In genomic region chr14:73058224-73058922, GRCh38 we compare ENCODE assay signal across 8 cellular contexts. TPM values are rescaled to one million over a fixed set of nuclear protein-coding genes. Genes with fewer than 3 reads are reported as not detected.
A peak's percentile ranks its signal among the peaks of the same experiment; 100 is the strongest.
DNase-seq lines count a peak whose midpoint lies in the region; TF ChIP-seq lines count a peak whose summit lies in the region.

TSS of gene RBM25 (plus strand) at chr14:73058534. CDS start at chr14:73071642, 13,108 bp downstream.

- TF ChIP-seq CTCF in DOHH2 (IDR thresholded peaks at IDR 0.05; ENCODE audit: low read depth, low read length, poor library complexity, severe bottlenecking): no peak
- TF ChIP-seq CTCF in Peyer's patch (IDR thresholded peaks at IDR 0.05): no peak
- TF ChIP-seq CTCF in esophagus muscularis mucosa (IDR thresholded peaks at IDR 0.05): peak in 1 of 3 experiments; percentile 14

- H3K4me2 ChIP-seq in DOHH2 (ENCODE audit: low read length): peak within 1 kb of the TSS; percentile 92
- H3K4me2 ChIP-seq in GM23248 (ENCODE audit: unreplicated experiment): peak within 1 kb of the TSS; percentile 95
- H3K4me2 ChIP-seq in Karpas-422 (ENCODE audit: low read depth, low read length, poor library complexity, severe bottlenecking): peak within 1 kb of the TSS; percentile 86

- H3K79me2 ChIP-seq in DOHH2 (ENCODE audit: control insufficient read depth, low read length) (peaks cover 60% of the 10 kb centered on the region), GM23248 (ENCODE audit: insufficient read depth) (peaks cover 47% of the 10 kb centered on the region), Karpas-422 (ENCODE audit: low read length) (peaks cover 50% of the 10 kb centered on the region)

- H3K4me1 ChIP-seq in DOHH2 (ENCODE audit: control insufficient read depth, low read length): peaks cover 39% of the 10 kb centered on the region
- peaks cover 20% of the 10 kb centered on the region for H3K4me1 ChIP-seq in GM23248 (ENCODE audit: insufficient read depth)
- peaks cover 33% of the 10 kb centered on the region for H3K4me1 ChIP-seq in Karpas-422 (ENCODE audit: low read length)
- peaks cover 0 to 27% (median 5%) of the 10 kb centered on the region in 4 donors for H3K4me1 ChIP-seq in Peyer's patch
- peaks cover 43 to 51% (median 48%) of the 10 kb centered on the region in 4 donors for H3K4me1 ChIP-seq in esophagus muscularis mucosa
- H3K4me1 ChIP-seq in muscle layer of colon (ENCODE audit: insufficient read depth, low read length): peaks cover 31% of the 10 kb centered on the region

- H3K9me2 ChIP-seq in DOHH2 (replicated peaks; ENCODE audit: control insufficient read depth, low read length): no peaks in the 10 kb centered on the region
- no peaks in the 10 kb centered on the region for H3K9me2 ChIP-seq in GM23248 (ENCODE audit: insufficient read depth)
- H3K9me2 ChIP-seq in Karpas-422 (replicated peaks; ENCODE audit: insufficient read depth, low read length): no peaks in the 10 kb centered on the region

- peak; percentile 99 for DNase-seq in GM23248
- DNase-seq in Karpas-422: peak; percentile 100
- DNase-seq in Peyer's patch: peak; percentile 94 to 98 (median 96)
- DNase-seq in activated T-cell treated with anti-CD3 and anti-CD28 coated beads, Interleukin-2, amount 50 U/mL, for 48 hours: peak; percentile 95 to 96
- peak; percentile 99 for DNase-seq in esophagus muscularis mucosa (ENCODE audit: extremely low spot score)
- DNase-seq in stimulated activated CD8-positive, alpha-beta memory T cell treated with anti-CD3 and anti-CD28 coated beads, Interleukin-7, amount 100 ng/mL, for 24 hours (ENCODE audit: low read depth): peak; percentile 90

- H3K27me3 ChIP-seq in DOHH2 (ENCODE audit: control insufficient read depth, low read length) (no peaks in the 10 kb centered on the region), GM23248 (replicated peaks; ENCODE audit: insufficient read depth) (no peaks in the 10 kb centered on the region), Karpas-422 (ENCODE audit: low read length) (no peaks in the 10 kb centered on the region), Peyer's patch (no peaks in the 10 kb centered on the region), esophagus muscularis mucosa (no peaks in the 10 kb centered on the region), muscle layer of colon (ENCODE audit: control insufficient read depth in 1 of 2, insufficient read depth in 2 of 2, low read length in 2 of 2) (no peaks in the 10 kb centered on the region)

- H4K20me1 ChIP-seq in DOHH2 (ENCODE audit: control insufficient read depth, insufficient read depth, low read depth, low read length): peaks cover 27% of the 10 kb centered on the region; the same call in 1 of the 2 replicates
- peaks cover 23% of the 10 kb centered on the region; the same call in 1 of the 2 replicates for H4K20me1 ChIP-seq in GM23248 (ENCODE audit: insufficient read depth)
- H4K20me1 ChIP-seq in Karpas-422 (ENCODE audit: insufficient read depth, low read depth, low read length): peaks cover 38% of the 10 kb centered on the region

- H2AFZ ChIP-seq in GM23248: peak within 1 kb of the TSS; percentile 98
- peak within 1 kb of the TSS; percentile 59 for H2AFZ ChIP-seq in Karpas-422 (ENCODE audit: low read length)

- H3K27ac ChIP-seq in DOHH2 (ENCODE audit: low read depth, low read length): peak within 1 kb of the TSS; percentile 77
- H3K27ac ChIP-seq in GM23248: peak within 1 kb of the TSS; percentile 94
- peak within 1 kb of the TSS; percentile 77 for H3K27ac ChIP-seq in Karpas-422 (ENCODE audit: low read length)
- peak within 1 kb of the TSS; percentile 86 to 95 (median 92) for H3K27ac ChIP-seq in Peyer's patch
- H3K27ac ChIP-seq in esophagus muscularis mucosa (replicated peaks in 1 of 4): peak within 1 kb of the TSS; percentile 92 to 97 (median 94)
- H3K27ac ChIP-seq in muscle layer of colon (ENCODE audit: low read depth, low read length): peak within 1 kb of the TSS; percentile 89

- intact Hi-C loops in esophagus muscularis mucosa (cut with DNase I): loop anchor here (2.0 kb wide), 1 partner anchor 32 kb away; the partner anchor contains the start of gene ZFYVE1

- peak within 1 kb of the TSS; percentile 98 for H3K9ac ChIP-seq in GM23248
- peak within 1 kb of the TSS; percentile 84 for H3K9ac ChIP-seq in Karpas-422 (ENCODE audit: low read length)
- H3K9ac ChIP-seq in muscle layer of colon (ENCODE audit: low read length): peak within 1 kb of the TSS; percentile 100

- no peaks in the 10 kb centered on the region for H3K9me3 ChIP-seq in DOHH2 (ENCODE audit: control insufficient read depth, insufficient read depth, low read length)
- H3K9me3 ChIP-seq in GM23248 (ENCODE audit: low read depth): no peaks in the 10 kb centered on the region
- no peaks in the 10 kb centered on the region for H3K9me3 ChIP-seq in Karpas-422 (ENCODE audit: low read length)
- no peaks in the 10 kb centered on the region for H3K9me3 ChIP-seq in Peyer's patch
- H3K9me3 ChIP-seq in esophagus muscularis mucosa: no peaks in the 10 kb centered on the region
- no peaks in the 10 kb centered on the region for H3K9me3 ChIP-seq in muscle layer of colon (ENCODE audit: low read length)

- peak within 1 kb of the TSS; percentile 98 for H3K4me3 ChIP-seq in DOHH2 (ENCODE audit: low read length)
- peak within 1 kb of the TSS; percentile 90 for H3K4me3 ChIP-seq in GM23248
- H3K4me3 ChIP-seq in Karpas-422 (ENCODE audit: low read length): peak within 1 kb of the TSS; percentile 78
- peak within 1 kb of the TSS; percentile 58 to 88 (median 70) for H3K4me3 ChIP-seq in Peyer's patch
- peak within 1 kb of the TSS; percentile 76 to 94 (median 86) for H3K4me3 ChIP-seq in esophagus muscularis mucosa
- H3K4me3 ChIP-seq in muscle layer of colon (ENCODE audit: low read depth in 1 of 2, low read length in 2 of 2): peak within 1 kb of the TSS; percentile 44 to 98

- H3F3A ChIP-seq in DOHH2 (ENCODE audit: control insufficient read depth, insufficient read depth) (peaks cover 4% of the 10 kb centered on the region; the same call in 1 of the 2 replicates), GM23248 (ENCODE audit: insufficient read depth) (peaks cover 22% of the 10 kb centered on the region)

- WGBS in GM23248 (ENCODE audit: low coverage in 1 of 2, low lambda C conversion rate in 2 of 2, missing lambda C conversion rate in 2 of 2), 2 experiments: 1 to 2% methylated on average over 53 to 57 of the region's 57 CpGs
- WGBS in esophagus muscularis mucosa: under 1% methylated on average over 35 of the region's 57 CpGs

- in situ Hi-C loops in GM23248 (cut with MboI): no loop called here

- no peak for TF ChIP-seq EP300 in esophagus muscularis mucosa (IDR thresholded peaks at IDR 0.05)

- TF ChIP-seq POLR2A in Peyer's patch (IDR thresholded peaks at IDR 0.05) (peak; percentile 96 to 97), esophagus muscularis mucosa (IDR thresholded peaks at IDR 0.05; ENCODE audit: low read depth) (peak; percentile 92)

- H3K36me3 ChIP-seq in DOHH2 (ENCODE audit: control insufficient read depth, low read length): peaks cover 45% of the 10 kb centered on the region
- 0 out of 2 replicates have a peak, but pooled peaks cover 2% of the 10 kb centered on the region for H3K36me3 ChIP-seq in GM23248 (ENCODE audit: low read depth)
- H3K36me3 ChIP-seq in Karpas-422 (ENCODE audit: insufficient read depth, low read length): peaks cover 31% of the 10 kb centered on the region
- H3K36me3 ChIP-seq in Peyer's patch: peaks cover 0 to 3% (median 0%) of the 10 kb centered on the region in 3 donors
- peaks cover 0 to 5% (median 0%) of the 10 kb centered on the region in 4 donors for H3K36me3 ChIP-seq in esophagus muscularis mucosa
- no peaks in the 10 kb centered on the region for H3K36me3 ChIP-seq in muscle layer of colon (ENCODE audit: insufficient read depth, low read length)

RNA-seq across cellular contexts. Expression of gene RBM25, which starts in this region (rescaled TPM):
- 17.3 and 17.7 TPM in 2 replicates for total RNA-seq in GM23248 (2014; rRNA removed; shearing (Covaris generic))
- 42.5 and 52.9 TPM in 2 replicates for polyA plus RNA-seq in GM23248 (2016; fragmentation: Nextera tagmentation; extraction: Ambion mirVana)
- total RNA-seq in Karpas-422 (2014; rRNA removed; shearing (Covaris generic); ENCODE audit: low replicate concordance): 89.0 and 129 TPM in 2 replicates
- 100 to 1,000 TPM in 1 of 4 donors, 10 to 100 TPM in 3; 73.2 to 364 (median 86.0) TPM for total RNA-seq in Peyer's patch
- 10 to 100 TPM; 25.6 to 44.0 (median 35.1) TPM for total RNA-seq in esophagus muscularis mucosa

Comparison
In these comparisons a context has a peak if more than half of its experiments do, and no peak if none do; other contexts are left out.
1. Peak in every context shown above with its lines: DNase-seq, H3K4me3 ChIP-seq and H3K27ac ChIP-seq.